ENCODE assay signal across 15 cellular contexts in the genomic region with DNA sequence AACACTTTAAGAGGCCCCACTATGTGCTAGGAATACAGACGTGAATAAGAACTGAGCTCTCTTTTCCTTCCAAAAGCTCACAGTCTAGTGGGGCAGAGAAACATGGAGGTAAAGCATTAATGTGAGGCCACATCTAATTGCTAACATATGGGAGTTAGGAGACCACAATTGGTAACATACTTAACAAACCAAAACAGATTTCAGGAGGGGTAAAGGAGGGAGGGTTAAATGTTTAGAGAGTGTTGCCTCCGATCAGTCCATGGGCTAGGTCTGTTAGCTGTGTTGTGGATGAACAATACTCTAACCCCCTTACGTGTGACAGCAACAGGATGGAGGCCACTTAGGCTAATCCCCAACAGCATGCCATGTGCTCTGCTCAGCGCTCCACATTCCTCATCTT.
DNase-seq lines count a peak whose midpoint lies in the region; ATAC-seq, FAIRE-seq and TF ChIP-seq lines count a peak whose summit lies in the region.
"Had no signal": no experiment of that assay in that cellular context is flagged by ENCODE, and none has a peak within 500 bp of the region (broad histone marks: within the 10 kb centered on the region; RNA-seq: fewer than 3 reads in every experiment).

No MANE protein-coding gene starts in this region.

- H3K36me3 Mint-ChIP-seq in naive thymus-derived CD4-positive, alpha-beta T cell, result no peaks in the 10 kb centered on the region
- H3K36me3 Mint-ChIP-seq in activated CD8-positive, alpha-beta T cell treated with anti-CD3 and anti-CD28 coated beads, Interleukin-2, amount 10 ng/mL, durations not matched to agents 7 days and 5 days (ENCODE audit: low read depth), result no peaks in the 10 kb centered on the region
- H3K36me3 Mint-ChIP-seq: CD4-positive, CD25-positive, alpha-beta regulatory T cell; IgD-negative memory B cell had no signal

- CTCF ChIA-PET in H1 (lab: Charles Lee; ENCODE audit: partially characterized antibody), result interaction anchor here (1.3 to 1.7 kb wide), 3 partner anchors 75 to 518 kb away, joined by 3 to 7 read pairs (median 5); no protein-coding TSS in a partner anchor
- CTCF ChIA-PET in naive thymus-derived CD4-positive, alpha-beta T cell (lab: Charles Lee), result no interaction called here
- CTCF ChIA-PET in activated CD8-positive, alpha-beta T cell treated with anti-CD3 and anti-CD28 coated beads, Interleukin-2, amount 10 ng/mL, durations not matched to agents 7 days and 5 days (lab: Charles Lee), result no interaction called here

- H3K4me1 ChIP-seq in H1 (replicated peaks in 1 of 4; ENCODE audit: control insufficient read depth in 3 of 4, insufficient read depth in 4 of 4, low read length in 3 of 4), result peaks cover 0 to 2% (median 0%) of the 10 kb centered on the region in 4 experiments; a peak in 1 of 7 replicates
- H3K4me1 ChIP-seq in naive thymus-derived CD4-positive, alpha-beta T cell (ENCODE audit: control insufficient read depth in 2 of 2, insufficient read depth in 2 of 2, low read length in 2 of 2), result no peaks in the 10 kb centered on the region
- no peaks in the 10 kb centered on the region for H3K4me1 ChIP-seq in prostate gland (replicated peaks)
- no peaks in the 10 kb centered on the region for H3K4me1 ChIP-seq in BE2C
- H3K4me1 ChIP-seq: BLaER1 had no signal

- peaks cover 0 to 2% (median 0%) of the 10 kb centered on the region in 11 donors for H3K9me3 Mint-ChIP-seq in naive thymus-derived CD4-positive, alpha-beta T cell
- no peaks in the 10 kb centered on the region for H3K9me3 Mint-ChIP-seq in activated CD8-positive, alpha-beta T cell treated with anti-CD3 and anti-CD28 coated beads, Interleukin-2, amount 10 ng/mL, durations not matched to agents 7 days and 5 days (ENCODE audit: insufficient read depth)
- H3K9me3 Mint-ChIP-seq: CD4-positive, CD25-positive, alpha-beta regulatory T cell; GM23338; H9; IgD-negative memory B cell had no signal

- no peaks in the 10 kb centered on the region for H3K79me2 ChIP-seq in H1 (ENCODE audit: control insufficient read depth in 1 of 2, insufficient read depth in 2 of 2, low read length in 2 of 2)

- no peak overlapping the region for H2AK5ac ChIP-seq in H1 (ENCODE audit: low read depth, low read length)

- H4K91ac ChIP-seq in H1 (replicated peaks; ENCODE audit: insufficient read length, low read length), result no peak overlapping the region

- no peak overlapping the region for H3K18ac ChIP-seq in H1 (ENCODE audit: extremely low read depth, low read length)

- H3K9me3 ChIP-seq in H1 (ENCODE audit: insufficient read depth in 2 of 2, low read depth in 1 of 2, low read length in 1 of 2), result no peaks in the 10 kb centered on the region
- no peaks in the 10 kb centered on the region for H3K9me3 ChIP-seq in naive thymus-derived CD4-positive, alpha-beta T cell (ENCODE audit: control insufficient read depth in 2 of 3, low read length in 3 of 3)
- no peaks in the 10 kb centered on the region for H3K9me3 ChIP-seq in prostate gland
- H3K9me3 ChIP-seq in BE2C, result no peaks in the 10 kb centered on the region
- H3K9me3 ChIP-seq: BLaER1 had no signal

- no peaks in the 10 kb centered on the region for H3K79me1 ChIP-seq in H1 (ENCODE audit: low read depth, low read length)

- ATAC-seq in naive thymus-derived CD4-positive, alpha-beta T cell, result no peak
- no peak for ATAC-seq in activated CD8-positive, alpha-beta T cell treated with anti-CD3 and anti-CD28 coated beads, Interleukin-2, amount 10 ng/mL, durations not matched to agents 7 days and 5 days
- ATAC-seq: GM23338 had no signal

- no peak overlapping the region for H3K4me2 ChIP-seq in H1 (ENCODE audit: insufficient read depth in 1 of 2, low read depth in 2 of 2, low read length in 2 of 2)
- H3K4me2 ChIP-seq: BLaER1, GM23338 had no signal

- H4K20me1 ChIP-seq in H1 (replicated peaks in 1 of 2; ENCODE audit: control insufficient read depth in 1 of 2, insufficient read depth in 2 of 2, low read length in 2 of 2), result peaks cover 0 to 1% of the 10 kb centered on the region in 2 experiments
- H4K20me1 ChIP-seq: BLaER1 had no signal

- FAIRE-seq in H1 (lab: Jason Lieb, UNC), result no peak

- H3K23me2 ChIP-seq in H1 (ENCODE audit: low read depth, low read length), result 0 out of 2 replicates have a peak, but pooled peaks cover 2% of the 10 kb centered on the region

- no peak overlapping the region for H3K9ac ChIP-seq in H1 (replicated peaks in 1 of 4; ENCODE audit: extremely low read depth in 1 of 4, low read depth in 3 of 4, low read length in 3 of 4)
- H3K9ac ChIP-seq: BLaER1 had no signal

- H3K56ac ChIP-seq in H1 (replicated peaks; ENCODE audit: insufficient read length, low read depth, low read length), result no peak overlapping the region

- H2BK15ac ChIP-seq in H1 (ENCODE audit: low read length), result no peak overlapping the region

- H3K36me3 ChIP-seq in H1 (ENCODE audit: control insufficient read depth in 2 of 4, insufficient read depth in 4 of 4, low read length in 3 of 4), result no peaks in the 10 kb centered on the region
- no peaks in the 10 kb centered on the region for H3K36me3 ChIP-seq in naive thymus-derived CD4-positive, alpha-beta T cell (ENCODE audit: control insufficient read depth in 2 of 3, insufficient read depth in 3 of 3, low read length in 3 of 3)
- no peaks in the 10 kb centered on the region for H3K36me3 ChIP-seq in prostate gland
- H3K36me3 ChIP-seq in BE2C, result no peaks in the 10 kb centered on the region
- H3K36me3 ChIP-seq: BLaER1 had no signal

- H3K27me3 ChIP-seq in H1 (replicated peaks in 1 of 4; ENCODE audit: control insufficient read depth in 3 of 4, extremely low read depth in 1 of 4, insufficient read depth in 3 of 4, low read length in 3 of 4), result no peaks in the 10 kb centered on the region
- no peaks in the 10 kb centered on the region for H3K27me3 ChIP-seq in naive thymus-derived CD4-positive, alpha-beta T cell (ENCODE audit: control insufficient read depth in 2 of 2, insufficient read depth in 2 of 2, low read length in 2 of 2)
- no peaks in the 10 kb centered on the region for H3K27me3 ChIP-seq in prostate gland (replicated peaks; ENCODE audit: insufficient read depth)
- H3K27me3 ChIP-seq in BE2C, result no peaks in the 10 kb centered on the region
- H3K27me3 ChIP-seq: BLaER1 had no signal

- H2BK20ac ChIP-seq in H1 (ENCODE audit: low read length), result no peak overlapping the region

- DNase-seq in AG10803 (ENCODE audit: low read depth) (peak; percentile 50), NCI-H82 treated with DMSO at 0.1 percent for 48 hours (lab: John Stamatoyannopoulos, UW; ENCODE audit: unreplicated experiment) (peak; percentile 6), H1 (ENCODE audit: low read depth in 1 of 2, low spot score in 2 of 2) (no peak), iris pigment epithelial cell (ENCODE audit: low read depth) (peak; percentile 3), prostate gland (ENCODE audit: low spot score) (no peak), BE2C (no peak)
- DNase-seq in naive thymus-derived CD4-positive, alpha-beta T cell, result no peak
- DNase-seq in activated CD8-positive, alpha-beta T cell treated with anti-CD3 and anti-CD28 coated beads, Interleukin-2, amount 10 ng/mL, durations not matched to agents 7 days and 5 days, result no peak
- DNase-seq: CD4-positive, CD25-positive, alpha-beta regulatory T cell; DMS53; GF-D8; H9 had no signal

- H3K14ac ChIP-seq in H1 (ENCODE audit: insufficient read length), result no peak overlapping the region

- TF ChIP-seq CTCF in AG10803 (conservative IDR thresholded peaks at IDR 0.05; ENCODE audit: low read length) (no peak), H1 (IDR thresholded peaks at IDR 0.05; ENCODE audit: control extremely low read depth in 1 of 3, insufficient read depth in 1 of 3, low read depth in 1 of 3, low read length in 3 of 3) (no peak), prostate gland (IDR thresholded peaks at IDR 0.05) (no peak), BE2C (IDR thresholded peaks at IDR 0.05; ENCODE audit: low read depth, low read length) (no peak)

- H3K4me3 Mint-ChIP-seq in naive thymus-derived CD4-positive, alpha-beta T cell, result no peak overlapping the region
- no peak overlapping the region for H3K4me3 Mint-ChIP-seq in activated CD8-positive, alpha-beta T cell treated with anti-CD3 and anti-CD28 coated beads, Interleukin-2, amount 10 ng/mL, durations not matched to agents 7 days and 5 days
- H3K4me3 Mint-ChIP-seq: CD4-positive, CD25-positive, alpha-beta regulatory T cell; GM23338; H9; IgD-negative memory B cell had no signal

- no peak overlapping the region for H3K4me3 ChIP-seq in AG10803 (ENCODE audit: low read length)
- H3K4me3 ChIP-seq in H1 (ENCODE audit: extremely low read depth in 1 of 4, insufficient read depth in 2 of 4, low read depth in 3 of 4, low read length in 4 of 4), result no peak overlapping the region
- H3K4me3 ChIP-seq in naive thymus-derived CD4-positive, alpha-beta T cell (ENCODE audit: low read length), result no peak overlapping the region
- H3K4me3 ChIP-seq in prostate gland, result no peak overlapping the region
- H3K4me3 ChIP-seq in BE2C (ENCODE audit: low read depth, low read length), result no peak overlapping the region
- H3K4me3 ChIP-seq: BLaER1, GM23338 had no signal

- no peak overlapping the region for H2BK12ac ChIP-seq in H1 (ENCODE audit: low read depth, low read length)

- H2BK5ac ChIP-seq in H1 (ENCODE audit: low read depth, low read length), result no peak overlapping the region

- WGBS in H1 (ENCODE audit: extremely low coverage in 1 of 2, insufficient coverage in 1 of 2, insufficient read length in 1 of 2, insufficient replicate concordance in 2 of 2, low coverage in 1 of 2, low lambda C conversion rate in 2 of 2, missing lambda C conversion rate in 1 of 2), 2 experiments, result 85% methylated on average over 4 of the region's 4 CpGs; no CpG with 5 or more reads in 1 of the 2 experiments
- 88% methylated on average over 4 of the region's 4 CpGs for WGBS in prostate gland

- no peak overlapping the region for H3K23ac ChIP-seq in H1 (ENCODE audit: insufficient read length)

- TF ChIP-seq POLR2A in H1 (IDR thresholded peaks at IDR 0.05; ENCODE audit: control extremely low read depth in 1 of 2, low read depth in 2 of 2, low read length in 2 of 2) (no peak), prostate gland (IDR thresholded peaks at IDR 0.05) (no peak)

- H3K27ac ChIP-seq in H1 (ENCODE audit: low read depth, low read length) (no peak overlapping the region), prostate gland (no peak overlapping the region)
- no peak overlapping the region for H3K27ac ChIP-seq in naive thymus-derived CD4-positive, alpha-beta T cell (ENCODE audit: low read depth, low read length)
- H3K27ac ChIP-seq: BLaER1 had no signal

- peaks cover 0 to 3% (median 0%) of the 10 kb centered on the region in 7 donors for H3K4me1 Mint-ChIP-seq in naive thymus-derived CD4-positive, alpha-beta T cell
- H3K4me1 Mint-ChIP-seq in activated CD8-positive, alpha-beta T cell treated with anti-CD3 and anti-CD28 coated beads, Interleukin-2, amount 10 ng/mL, durations not matched to agents 7 days and 5 days (ENCODE audit: low read depth), result no peaks in the 10 kb centered on the region
- H3K4me1 Mint-ChIP-seq: IgD-negative memory B cell had no signal

- H3K4ac ChIP-seq in H1 (replicated peaks; ENCODE audit: insufficient read length, low read depth, low read length), result no peak overlapping the region

- TF ChIP-seq EP300 in H1 (IDR thresholded peaks at IDR 0.05; ENCODE audit: borderline replicate concordance in 1 of 2, low read depth in 2 of 2, low read length in 2 of 2), result no peak

- intact Hi-C loops in naive thymus-derived CD4-positive, alpha-beta T cell (cut with micrococcal nuclease), result no loop called here
- intact Hi-C loops in prostate gland (cut with DNase I), result no loop called here

- H3K27ac Mint-ChIP-seq in naive thymus-derived CD4-positive, alpha-beta T cell, result no peak overlapping the region
- H3K27ac Mint-ChIP-seq in activated CD8-positive, alpha-beta T cell treated with anti-CD3 and anti-CD28 coated beads, Interleukin-2, amount 10 ng/mL, durations not matched to agents 7 days and 5 days, result no peak overlapping the region
- H3K27ac Mint-ChIP-seq: CD4-positive, CD25-positive, alpha-beta regulatory T cell; GM23338; H9 had no signal

- no peak overlapping the region for H4K5ac ChIP-seq in H1 (ENCODE audit: insufficient read length, low read depth, low read length)

- H3K27me3 Mint-ChIP-seq in naive thymus-derived CD4-positive, alpha-beta T cell, result no peaks in the 10 kb centered on the region
- H3K27me3 Mint-ChIP-seq in activated CD8-positive, alpha-beta T cell treated with anti-CD3 and anti-CD28 coated beads, Interleukin-2, amount 10 ng/mL, durations not matched to agents 7 days and 5 days (ENCODE audit: low read depth), result no peaks in the 10 kb centered on the region
- H3K27me3 Mint-ChIP-seq: CD4-positive, CD25-positive, alpha-beta regulatory T cell; IgD-negative memory B cell had no signal

- POLR2A ChIA-PET in H1 (lab: Charles Lee; ENCODE audit: partially characterized antibody), result no interaction called here
- POLR2A ChIA-PET in naive thymus-derived CD4-positive, alpha-beta T cell (lab: Charles Lee), result no interaction called here
- POLR2A ChIA-PET in activated CD8-positive, alpha-beta T cell treated with anti-CD3 and anti-CD28 coated beads, Interleukin-2, amount 10 ng/mL, durations not matched to agents 7 days and 5 days (lab: Charles Lee), result no interaction called here

- no peak overlapping the region for H4K8ac ChIP-seq in H1 (ENCODE audit: extremely low read depth, insufficient read depth, low read length)

- no peak for TF ChIP-seq RAD21 in H1 (IDR thresholded peaks at IDR 0.05 in 1 of 2, conservative IDR thresholded peaks at IDR 0.05 in 1 of 2; ENCODE audit: low read depth in 2 of 2, low read length in 2 of 2)

- no peak overlapping the region for H2BK120ac ChIP-seq in H1 (replicated peaks; ENCODE audit: low read depth, low read length)

- no peak overlapping the region for H2AFZ ChIP-seq in H1 (ENCODE audit: low read length)
- H2AFZ ChIP-seq: GM23338 had no signal

Comparison
In these comparisons a context has a peak if more than half of its experiments do, and no peak if none do; other contexts are left out.
1. DNase-seq: peak in AG10803 (single experiment), NCI-H82 treated with DMSO at 0.1 percent for 48 hours (single experiment) and iris pigment epithelial cell (single experiment); none in H1 (0 of 2), naive thymus-derived CD4-positive, alpha-beta T cell (0 of 9), prostate gland (single experiment), BE2C (single experiment) and activated CD8-positive, alpha-beta T cell treated with anti-CD3 and anti-CD28 coated beads, Interleukin-2, amount 10 ng/mL, durations not matched to agents 7 days and 5 days (single experiment).